1 cellular context compared by ENCODE assay signal in the genomic region with DNA sequence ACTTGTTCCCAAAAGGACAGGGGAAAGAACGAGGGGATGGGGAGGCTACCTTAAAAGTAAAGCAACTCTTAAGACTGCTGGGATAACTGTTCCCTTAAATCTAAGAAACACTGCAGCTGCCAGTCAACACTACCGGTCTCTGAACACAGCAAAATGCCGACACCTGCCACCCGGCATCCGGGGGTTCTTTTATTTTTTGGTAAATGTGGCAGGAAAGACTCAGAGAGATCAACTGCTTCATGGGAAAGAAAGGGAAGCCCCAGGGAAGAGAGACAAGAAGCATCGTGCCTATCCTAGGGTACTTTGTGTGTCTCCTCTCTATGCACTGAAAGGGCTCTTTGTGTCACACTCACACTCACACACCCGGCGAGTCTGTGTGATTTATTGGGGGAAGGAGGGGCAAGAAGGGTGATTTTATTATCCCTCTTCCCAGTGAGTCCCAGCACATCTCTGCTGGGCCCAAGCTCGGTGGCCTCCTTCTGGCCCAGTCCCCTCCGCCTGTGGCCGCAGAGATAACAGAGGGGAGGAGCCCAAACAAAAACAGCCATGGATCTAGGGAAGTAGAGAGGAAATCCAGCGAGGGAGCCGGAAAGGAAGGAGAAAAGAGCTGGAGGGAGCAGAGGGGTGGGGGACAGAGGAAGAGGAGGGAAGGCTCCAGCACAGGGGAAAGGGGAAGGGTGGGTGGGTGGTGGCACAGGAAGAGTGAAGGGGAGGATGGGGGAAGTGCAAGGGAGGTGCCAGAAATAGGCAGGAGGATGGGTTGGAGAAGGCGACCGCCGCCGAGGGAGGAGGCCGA.
TF ChIP-seq lines count a peak whose summit lies in the region.

No MANE protein-coding gene starts in this region.

TF ChIP-seq in K562, 482 proteins besides CTCF, POLR2A, EP300 and RAD21 (continued from another document and continues in another):
- TF ChIP-seq HCFC1 (IDR thresholded peaks at IDR 0.05; ENCODE audit: low read depth, low read length) (no peak), FOXK2 (conservative IDR thresholded peaks at IDR 0.05 in 1 of 2, IDR thresholded peaks at IDR 0.05 in 1 of 2; ENCODE audit: low read depth in 2 of 2) (peak in 1 of 2 experiments; percentile 48; a peak in 1 of 4 replicates), CBX2 (IDR thresholded peaks at IDR 0.05; ENCODE audit: insufficient read depth, low read length, poor library complexity, severe bottlenecking) (no peak), PTRF (tag; IDR thresholded peaks at IDR 0.05) (no peak), ZFPM2 (CRISPR knock-in tag; IDR thresholded peaks at IDR 0.05) (no peak), KLF10 (CRISPR knock-in tag; IDR thresholded peaks at IDR 0.05) (no peak), ZNF644 (tag; IDR thresholded peaks at IDR 0.05; ENCODE audit: low read depth) (no peak), CBFA2T2 (conservative IDR thresholded peaks at IDR 0.05) (peak; percentile 68), ZNF3 (CRISPR knock-in tag; IDR thresholded peaks at IDR 0.05) (no peak), HDAC2 (IDR thresholded peaks at IDR 0.05) (0 out of 2 replicates have a peak, but pooled peaks have one; percentile 45), ZNF76 (CRISPR knock-in tag; IDR thresholded peaks at IDR 0.05; ENCODE audit: borderline replicate concordance) (no peak), SAFB2 (IDR thresholded peaks at IDR 0.05; ENCODE audit: borderline replicate concordance, low read depth, low read length, severe bottlenecking) (no peak), ZNF263 (CRISPR knock-in tag; IDR thresholded peaks at IDR 0.05; ENCODE audit: borderline replicate concordance) (peak; percentile 40; the same call in 1 of the 2 replicates), FOXK1 (CRISPR knock-in tag; IDR thresholded peaks at IDR 0.05; ENCODE audit: borderline replicate concordance) (no peak), RFX5 (IDR thresholded peaks at IDR 0.05; ENCODE audit: low read depth, low read length) (no peak), CBX8 (IDR thresholded peaks at IDR 0.05; ENCODE audit: borderline replicate concordance, extremely low read depth, low read depth, low read length, poor library complexity, severe bottlenecking) (no peak), CXXC5 (CRISPR knock-in tag; IDR thresholded peaks at IDR 0.05) (peak; percentile 13; the same call in 1 of the 2 replicates), ZNF134 (CRISPR knock-in tag; conservative IDR thresholded peaks at IDR 0.05) (no peak), ZSCAN29 (IDR thresholded peaks at IDR 0.05) (no peak), SMC3 (conservative IDR thresholded peaks at IDR 0.05; ENCODE audit: insufficient read depth, low read depth, low read length) (no peak), YY1 (IDR thresholded peaks at IDR 0.05; ENCODE audit: borderline replicate concordance in 1 of 3, control insufficient read depth in 1 of 3, extremely low read depth in 1 of 3, insufficient read depth in 3 of 3, insufficient read length in 1 of 3, insufficient replicate concordance in 2 of 3, low read depth in 1 of 3, low read length in 2 of 3) (peak in 1 of 3 experiments; percentile 49), ZC3H4 (CRISPR knock-in tag; IDR thresholded peaks at IDR 0.05; ENCODE audit: borderline replicate concordance) (no peak), PML (IDR thresholded peaks at IDR 0.05; ENCODE audit: low read length) (no peak), CBFA2T3 (IDR thresholded peaks at IDR 0.05) (peak; percentile 79), ZNF699 (CRISPR knock-in tag; IDR thresholded peaks at IDR 0.05; ENCODE audit: insufficient replicate concordance) (no peak), HDGF (IDR thresholded peaks at IDR 0.05) (0 out of 2 replicates have a peak, but pooled peaks have one; percentile 73), CTBP1 (IDR thresholded peaks at IDR 0.05; ENCODE audit: borderline replicate concordance) (peak; percentile 44; the same call in 1 of the 2 replicates), FOXM1 (IDR thresholded peaks at IDR 0.05; ENCODE audit: low read depth) (no peak), FOXM1 (CRISPR knock-in tag; IDR thresholded peaks at IDR 0.05; ENCODE audit: low read depth) (no peak), ZNF217 (CRISPR knock-in tag; IDR thresholded peaks at IDR 0.05) (no peak), FIP1L1 (IDR thresholded peaks at IDR 0.05; ENCODE audit: low read depth, low read length, poor library complexity, severe bottlenecking) (no peak)
- TF ChIP-seq, protein P1, sequence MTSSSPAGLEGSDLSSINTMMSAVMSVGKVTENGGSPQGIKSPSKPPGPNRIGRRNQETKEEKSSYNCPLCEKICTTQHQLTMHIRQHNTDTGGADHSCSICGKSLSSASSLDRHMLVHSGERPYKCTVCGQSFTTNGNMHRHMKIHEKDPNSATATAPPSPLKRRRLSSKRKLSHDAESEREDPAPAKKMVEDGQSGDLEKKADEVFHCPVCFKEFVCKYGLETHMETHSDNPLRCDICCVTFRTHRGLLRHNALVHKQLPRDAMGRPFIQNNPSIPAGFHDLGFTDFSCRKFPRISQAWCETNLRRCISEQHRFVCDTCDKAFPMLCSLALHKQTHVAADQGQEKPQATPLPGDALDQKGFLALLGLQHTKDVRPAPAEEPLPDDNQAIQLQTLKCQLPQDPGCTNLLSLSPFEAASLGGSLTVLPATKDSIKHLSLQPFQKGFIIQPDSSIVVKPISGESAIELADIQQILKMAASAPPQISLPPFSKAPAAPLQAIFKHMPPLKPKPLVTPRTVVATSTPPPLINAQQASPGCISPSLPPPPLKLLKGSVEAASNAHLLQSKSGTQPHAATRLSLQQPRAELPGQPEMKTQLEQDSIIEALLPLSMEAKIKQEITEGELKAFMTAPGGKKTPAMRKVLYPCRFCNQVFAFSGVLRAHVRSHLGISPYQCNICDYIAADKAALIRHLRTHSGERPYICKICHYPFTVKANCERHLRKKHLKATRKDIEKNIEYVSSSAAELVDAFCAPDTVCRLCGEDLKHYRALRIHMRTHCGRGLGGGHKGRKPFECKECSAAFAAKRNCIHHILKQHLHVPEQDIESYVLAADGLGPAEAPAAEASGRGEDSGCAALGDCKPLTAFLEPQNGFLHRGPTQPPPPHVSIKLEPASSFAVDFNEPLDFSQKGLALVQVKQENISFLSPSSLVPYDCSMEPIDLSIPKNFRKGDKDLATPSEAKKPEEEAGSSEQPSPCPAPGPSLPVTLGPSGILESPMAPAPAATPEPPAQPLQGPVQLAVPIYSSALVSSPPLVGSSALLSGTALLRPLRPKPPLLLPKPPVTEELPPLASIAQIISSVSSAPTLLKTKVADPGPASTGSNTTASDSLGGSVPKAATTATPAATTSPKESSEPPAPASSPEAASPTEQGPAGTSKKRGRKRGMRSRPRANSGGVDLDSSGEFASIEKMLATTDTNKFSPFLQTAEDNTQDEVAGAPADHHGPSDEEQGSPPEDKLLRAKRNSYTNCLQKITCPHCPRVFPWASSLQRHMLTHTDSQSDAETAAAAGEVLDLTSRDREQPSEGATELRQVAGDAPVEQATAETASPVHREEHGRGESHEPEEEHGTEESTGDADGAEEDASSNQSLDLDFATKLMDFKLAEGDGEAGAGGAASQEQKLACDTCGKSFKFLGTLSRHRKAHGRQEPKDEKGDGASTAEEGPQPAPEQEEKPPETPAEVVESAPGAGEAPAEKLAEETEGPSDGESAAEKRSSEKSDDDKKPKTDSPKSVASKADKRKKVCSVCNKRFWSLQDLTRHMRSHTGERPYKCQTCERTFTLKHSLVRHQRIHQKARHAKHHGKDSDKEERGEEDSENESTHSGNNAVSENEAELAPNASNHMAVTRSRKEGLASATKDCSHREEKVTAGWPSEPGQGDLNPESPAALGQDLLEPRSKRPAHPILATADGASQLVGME (CRISPR knock-in tag; IDR thresholded peaks at IDR 0.05): 0 out of 2 replicates have a peak, but pooled peaks have one; percentile 42
- TF ChIP-seq, protein P2, sequence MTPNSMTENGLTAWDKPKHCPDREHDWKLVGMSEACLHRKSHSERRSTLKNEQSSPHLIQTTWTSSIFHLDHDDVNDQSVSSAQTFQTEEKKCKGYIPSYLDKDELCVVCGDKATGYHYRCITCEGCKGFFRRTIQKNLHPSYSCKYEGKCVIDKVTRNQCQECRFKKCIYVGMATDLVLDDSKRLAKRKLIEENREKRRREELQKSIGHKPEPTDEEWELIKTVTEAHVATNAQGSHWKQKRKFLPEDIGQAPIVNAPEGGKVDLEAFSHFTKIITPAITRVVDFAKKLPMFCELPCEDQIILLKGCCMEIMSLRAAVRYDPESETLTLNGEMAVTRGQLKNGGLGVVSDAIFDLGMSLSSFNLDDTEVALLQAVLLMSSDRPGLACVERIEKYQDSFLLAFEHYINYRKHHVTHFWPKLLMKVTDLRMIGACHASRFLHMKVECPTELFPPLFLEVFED (CRISPR knock-in tag; conservative IDR thresholded peaks at IDR 0.05): no peak
- TF ChIP-seq, protein P3, sequence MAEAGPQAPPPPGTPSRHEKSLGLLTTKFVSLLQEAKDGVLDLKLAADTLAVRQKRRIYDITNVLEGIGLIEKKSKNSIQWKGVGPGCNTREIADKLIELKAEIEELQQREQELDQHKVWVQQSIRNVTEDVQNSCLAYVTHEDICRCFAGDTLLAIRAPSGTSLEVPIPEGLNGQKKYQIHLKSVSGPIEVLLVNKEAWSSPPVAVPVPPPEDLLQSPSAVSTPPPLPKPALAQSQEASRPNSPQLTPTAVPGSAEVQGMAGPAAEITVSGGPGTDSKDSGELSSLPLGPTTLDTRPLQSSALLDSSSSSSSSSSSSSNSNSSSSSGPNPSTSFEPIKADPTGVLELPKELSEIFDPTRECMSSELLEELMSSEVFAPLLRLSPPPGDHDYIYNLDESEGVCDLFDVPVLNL (CRISPR knock-in tag; IDR thresholded peaks at IDR 0.05; ENCODE audit: low read depth): no peak
- TF ChIP-seq, protein P4, sequence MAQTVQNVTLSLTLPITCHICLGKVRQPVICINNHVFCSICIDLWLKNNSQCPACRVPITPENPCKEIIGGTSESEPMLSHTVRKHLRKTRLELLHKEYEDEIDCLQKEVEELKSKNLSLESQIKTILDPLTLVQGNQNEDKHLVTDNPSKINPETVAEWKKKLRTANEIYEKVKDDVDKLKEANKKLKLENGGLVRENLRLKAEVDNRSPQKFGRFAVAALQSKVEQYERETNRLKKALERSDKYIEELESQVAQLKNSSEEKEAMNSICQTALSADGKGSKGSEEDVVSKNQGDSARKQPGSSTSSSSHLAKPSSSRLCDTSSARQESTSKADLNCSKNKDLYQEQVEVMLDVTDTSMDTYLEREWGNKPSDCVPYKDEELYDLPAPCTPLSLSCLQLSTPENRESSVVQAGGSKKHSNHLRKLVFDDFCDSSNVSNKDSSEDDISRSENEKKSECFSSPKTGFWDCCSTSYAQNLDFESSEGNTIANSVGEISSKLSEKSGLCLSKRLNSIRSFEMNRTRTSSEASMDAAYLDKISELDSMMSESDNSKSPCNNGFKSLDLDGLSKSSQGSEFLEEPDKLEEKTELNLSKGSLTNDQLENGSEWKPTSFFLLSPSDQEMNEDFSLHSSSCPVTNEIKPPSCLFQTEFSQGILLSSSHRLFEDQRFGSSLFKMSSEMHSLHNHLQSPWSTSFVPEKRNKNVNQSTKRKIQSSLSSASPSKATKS (CRISPR knock-in tag; IDR thresholded peaks at IDR 0.05): no peak
- TF ChIP-seq, protein P5, sequence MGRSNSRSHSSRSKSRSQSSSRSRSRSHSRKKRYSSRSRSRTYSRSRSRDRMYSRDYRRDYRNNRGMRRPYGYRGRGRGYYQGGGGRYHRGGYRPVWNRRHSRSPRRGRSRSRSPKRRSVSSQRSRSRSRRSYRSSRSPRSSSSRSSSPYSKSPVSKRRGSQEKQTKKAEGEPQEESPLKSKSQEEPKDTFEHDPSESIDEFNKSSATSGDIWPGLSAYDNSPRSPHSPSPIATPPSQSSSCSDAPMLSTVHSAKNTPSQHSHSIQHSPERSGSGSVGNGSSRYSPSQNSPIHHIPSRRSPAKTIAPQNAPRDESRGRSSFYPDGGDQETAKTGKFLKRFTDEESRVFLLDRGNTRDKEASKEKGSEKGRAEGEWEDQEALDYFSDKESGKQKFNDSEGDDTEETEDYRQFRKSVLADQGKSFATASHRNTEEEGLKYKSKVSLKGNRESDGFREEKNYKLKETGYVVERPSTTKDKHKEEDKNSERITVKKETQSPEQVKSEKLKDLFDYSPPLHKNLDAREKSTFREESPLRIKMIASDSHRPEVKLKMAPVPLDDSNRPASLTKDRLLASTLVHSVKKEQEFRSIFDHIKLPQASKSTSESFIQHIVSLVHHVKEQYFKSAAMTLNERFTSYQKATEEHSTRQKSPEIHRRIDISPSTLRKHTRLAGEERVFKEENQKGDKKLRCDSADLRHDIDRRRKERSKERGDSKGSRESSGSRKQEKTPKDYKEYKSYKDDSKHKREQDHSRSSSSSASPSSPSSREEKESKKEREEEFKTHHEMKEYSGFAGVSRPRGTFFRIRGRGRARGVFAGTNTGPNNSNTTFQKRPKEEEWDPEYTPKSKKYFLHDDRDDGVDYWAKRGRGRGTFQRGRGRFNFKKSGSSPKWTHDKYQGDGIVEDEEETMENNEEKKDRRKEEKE (IDR thresholded peaks at IDR 0.05; ENCODE audit: borderline replicate concordance in 1 of 2, control insufficient read depth in 1 of 2, low read depth in 2 of 2, low read length in 1 of 2): no peak
- TF ChIP-seq, protein P6, sequence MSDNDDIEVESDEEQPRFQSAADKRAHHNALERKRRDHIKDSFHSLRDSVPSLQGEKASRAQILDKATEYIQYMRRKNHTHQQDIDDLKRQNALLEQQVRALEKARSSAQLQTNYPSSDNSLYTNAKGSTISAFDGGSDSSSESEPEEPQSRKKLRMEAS (CRISPR knock-in tag; IDR thresholded peaks at IDR 0.05): no peak
- TF ChIP-seq, protein P7, sequence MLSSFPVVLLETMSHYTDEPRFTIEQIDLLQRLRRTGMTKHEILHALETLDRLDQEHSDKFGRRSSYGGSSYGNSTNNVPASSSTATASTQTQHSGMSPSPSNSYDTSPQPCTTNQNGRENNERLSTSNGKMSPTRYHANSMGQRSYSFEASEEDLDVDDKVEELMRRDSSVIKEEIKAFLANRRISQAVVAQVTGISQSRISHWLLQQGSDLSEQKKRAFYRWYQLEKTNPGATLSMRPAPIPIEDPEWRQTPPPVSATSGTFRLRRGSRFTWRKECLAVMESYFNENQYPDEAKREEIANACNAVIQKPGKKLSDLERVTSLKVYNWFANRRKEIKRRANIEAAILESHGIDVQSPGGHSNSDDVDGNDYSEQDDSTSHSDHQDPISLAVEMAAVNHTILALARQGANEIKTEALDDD (IDR thresholded peaks at IDR 0.05): no peak
- TF ChIP-seq, protein P8, sequence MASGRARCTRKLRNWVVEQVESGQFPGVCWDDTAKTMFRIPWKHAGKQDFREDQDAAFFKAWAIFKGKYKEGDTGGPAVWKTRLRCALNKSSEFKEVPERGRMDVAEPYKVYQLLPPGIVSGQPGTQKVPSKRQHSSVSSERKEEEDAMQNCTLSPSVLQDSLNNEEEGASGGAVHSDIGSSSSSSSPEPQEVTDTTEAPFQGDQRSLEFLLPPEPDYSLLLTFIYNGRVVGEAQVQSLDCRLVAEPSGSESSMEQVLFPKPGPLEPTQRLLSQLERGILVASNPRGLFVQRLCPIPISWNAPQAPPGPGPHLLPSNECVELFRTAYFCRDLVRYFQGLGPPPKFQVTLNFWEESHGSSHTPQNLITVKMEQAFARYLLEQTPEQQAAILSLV (tag; IDR thresholded peaks at IDR 0.05): no peak
- TF ChIP-seq, protein P9, sequence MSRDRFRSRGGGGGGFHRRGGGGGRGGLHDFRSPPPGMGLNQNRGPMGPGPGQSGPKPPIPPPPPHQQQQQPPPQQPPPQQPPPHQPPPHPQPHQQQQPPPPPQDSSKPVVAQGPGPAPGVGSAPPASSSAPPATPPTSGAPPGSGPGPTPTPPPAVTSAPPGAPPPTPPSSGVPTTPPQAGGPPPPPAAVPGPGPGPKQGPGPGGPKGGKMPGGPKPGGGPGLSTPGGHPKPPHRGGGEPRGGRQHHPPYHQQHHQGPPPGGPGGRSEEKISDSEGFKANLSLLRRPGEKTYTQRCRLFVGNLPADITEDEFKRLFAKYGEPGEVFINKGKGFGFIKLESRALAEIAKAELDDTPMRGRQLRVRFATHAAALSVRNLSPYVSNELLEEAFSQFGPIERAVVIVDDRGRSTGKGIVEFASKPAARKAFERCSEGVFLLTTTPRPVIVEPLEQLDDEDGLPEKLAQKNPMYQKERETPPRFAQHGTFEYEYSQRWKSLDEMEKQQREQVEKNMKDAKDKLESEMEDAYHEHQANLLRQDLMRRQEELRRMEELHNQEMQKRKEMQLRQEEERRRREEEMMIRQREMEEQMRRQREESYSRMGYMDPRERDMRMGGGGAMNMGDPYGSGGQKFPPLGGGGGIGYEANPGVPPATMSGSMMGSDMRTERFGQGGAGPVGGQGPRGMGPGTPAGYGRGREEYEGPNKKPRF (IDR thresholded peaks at IDR 0.05; ENCODE audit: low read depth, low read length): no peak
